ENCODE assay signal across 1 cellular context in genomic region chr6:4844108-4844507, GRCh38.
TF ChIP-seq lines count a peak whose summit lies in the region.

No MANE protein-coding gene starts in this region.

TF ChIP-seq in GM23338, 12 proteins besides CTCF, POLR2A, EP300 and RAD21 (continued from another document):
- no peak for TF ChIP-seq ZNF462 (CRISPR knock-in tag; IDR thresholded peaks at IDR 0.05)
- no peak for TF ChIP-seq ETS1 (IDR thresholded peaks at IDR 0.05)
